In genomic region chr11:43953521-43953920, GRCh38 we compare ENCODE assay signal across 15 cellular contexts. TPM values are rescaled to one million over a fixed set of nuclear protein-coding genes. Genes with fewer than 3 reads are reported as not detected.
DNase-seq lines count a peak whose midpoint lies in the region; ATAC-seq and TF ChIP-seq lines count a peak whose summit lies in the region.
"Had no signal": no experiment of that assay in that cellular context is flagged by ENCODE, and none has a peak within 500 bp of the region (broad histone marks: within the 10 kb centered on the region; RNA-seq: fewer than 3 reads in every experiment).

No MANE protein-coding gene starts in this region.

- no peak overlapping the region for H3K9ac ChIP-seq in H9 (ENCODE audit: extremely low read depth, insufficient read length, low read length)
- no peak overlapping the region for H3K9ac ChIP-seq in iPS-15b (ENCODE audit: low read depth, low read length)
- no peak overlapping the region for H3K9ac ChIP-seq in mesendoderm (ENCODE audit: low read length)

- WGBS in H9 (ENCODE audit: extremely low coverage, insufficient read length, low lambda C conversion rate) = no CpG with 5 or more reads among the region's 6 CpGs
- no CpG with 5 or more reads among the region's 6 CpGs for WGBS in mesendoderm (ENCODE audit: extremely low coverage, insufficient coverage, low lambda C conversion rate)

- H2AK5ac ChIP-seq in H9 (ENCODE audit: insufficient read length, low read length) (no peak overlapping the region), mesendoderm (ENCODE audit: low read length) (no peak overlapping the region)

- peaks cover 33% of the 10 kb centered on the region for H3K4me1 ChIP-seq in GM23338 (ENCODE audit: insufficient read depth)
- H3K4me1 ChIP-seq in H9 (ENCODE audit: insufficient read depth, low read length) = peaks cover 15% of the 10 kb centered on the region
- peaks cover 21% of the 10 kb centered on the region for H3K4me1 ChIP-seq in iPS-15b (ENCODE audit: control insufficient read depth, insufficient read depth, low read length)
- peaks cover 5% of the 10 kb centered on the region for H3K4me1 ChIP-seq in mesendoderm (ENCODE audit: control insufficient read depth, low read depth, low read length)
- H3K4me1 ChIP-seq: A549, Caco-2 had no signal

- H2BK120ac ChIP-seq in H9 (ENCODE audit: low read depth, low read length, poor library complexity, severe bottlenecking) (no peak overlapping the region), mesendoderm (ENCODE audit: low read depth, low read length) (no peak overlapping the region)

- peak overlapping the region; percentile 52 for H3K18ac ChIP-seq in H9 (ENCODE audit: insufficient read length, low read depth, low read length)
- no peak overlapping the region for H3K18ac ChIP-seq in mesendoderm (ENCODE audit: low read length)

- H2BK5ac ChIP-seq in H9 (ENCODE audit: insufficient read length, low read length) (no peak overlapping the region), mesendoderm (ENCODE audit: low read length) (no peak overlapping the region)

- ATAC-seq in GM23338 = no peak
- no peak for ATAC-seq in WTC11
- ATAC-seq: A549 had no signal

- no peak overlapping the region for H4K91ac ChIP-seq in H9 (ENCODE audit: insufficient read length, low read depth, low read length)

- H4K20me1 ChIP-seq in GM23338 (replicated peaks; ENCODE audit: insufficient read depth) = no peaks in the 10 kb centered on the region
- no peaks in the 10 kb centered on the region for H4K20me1 ChIP-seq in H9 (ENCODE audit: control insufficient read depth, insufficient read depth, insufficient read length)

- no peaks in the 10 kb centered on the region for H3K36me3 ChIP-seq in GM23338 (ENCODE audit: insufficient read depth)
- H3K36me3 ChIP-seq in iPS-15b (ENCODE audit: control insufficient read depth, insufficient read depth, low read length) = no peaks in the 10 kb centered on the region
- H3K36me3 ChIP-seq in mesendoderm (ENCODE audit: control insufficient read depth, insufficient read depth, low read length) = no peaks in the 10 kb centered on the region

- no peak overlapping the region for H3K4ac ChIP-seq in H9 (ENCODE audit: low read depth, low read length)
- H3K4ac ChIP-seq in mesendoderm (ENCODE audit: low read depth, low read length) = no peak overlapping the region

- H2BK20ac ChIP-seq in H9 (ENCODE audit: low read depth, low read length, poor library complexity, severe bottlenecking) = no peak overlapping the region

- no peak overlapping the region for H3K56ac ChIP-seq in H9 (ENCODE audit: insufficient read length, low read depth, low read length)
- H3K56ac ChIP-seq in mesendoderm (ENCODE audit: low read length) = no peak overlapping the region

- H3K9me3 ChIP-seq in H9 (ENCODE audit: control insufficient read depth, low read depth, low read length) = no peaks in the 10 kb centered on the region
- no peaks in the 10 kb centered on the region for H3K9me3 ChIP-seq in iPS-15b (ENCODE audit: control insufficient read depth, insufficient read depth, low read length)
- H3K9me3 ChIP-seq: A549 had no signal

- no peak overlapping the region for H3K4me3 Mint-ChIP-seq in GM23338
- no peak overlapping the region for H3K4me3 Mint-ChIP-seq in H9
- no peak overlapping the region for H3K4me3 Mint-ChIP-seq in WTC11
- H3K4me3 Mint-ChIP-seq: CD14-positive monocyte; CD8-positive, alpha-beta memory T cell had no signal

- POLR2A ChIA-PET in WTC11 (lab: Charles Lee) = no interaction called here

- H3K4me1 Mint-ChIP-seq in GM23338 (peaks cover 50% of the 10 kb centered on the region), H9 (peaks cover 79 to 85% of the 10 kb centered on the region in 2 experiments), WTC11 (peaks cover 74% of the 10 kb centered on the region)
- H3K4me1 Mint-ChIP-seq: CD14-positive monocyte; CD8-positive, alpha-beta memory T cell had no signal

- H3F3A ChIP-seq in GM23338 (replicated peaks; ENCODE audit: low read depth) = no peaks in the 10 kb centered on the region

- H3K4me2 ChIP-seq in GM23338 = peak overlapping the region; percentile 48; the same call in 1 of the 2 replicates
- H3K4me2 ChIP-seq in H9 (ENCODE audit: insufficient read depth, insufficient read length, low read length) = peak overlapping the region; percentile 20
- no peak overlapping the region for H3K4me2 ChIP-seq in mesendoderm (ENCODE audit: low read length)
- H3K4me2 ChIP-seq: A549 had no signal

- no peak overlapping the region for H3K4me3 ChIP-seq in GM23338
- peak overlapping the region; percentile 18 for H3K4me3 ChIP-seq in iPS-15b (ENCODE audit: low read depth, low read length)
- no peak overlapping the region for H3K4me3 ChIP-seq in mesendoderm (ENCODE audit: low read length)
- H3K4me3 ChIP-seq: A549 had no signal

- H3K23ac ChIP-seq in H9 (ENCODE audit: insufficient read length, low read depth, low read length) (no peak overlapping the region), mesendoderm (ENCODE audit: low read length) (no peak overlapping the region)

- no peak overlapping the region for H4K8ac ChIP-seq in H9 (replicated peaks; ENCODE audit: insufficient read length, low read depth, low read length)
- no peak overlapping the region for H4K8ac ChIP-seq in mesendoderm (ENCODE audit: low read depth, low read length)

- no peak for TF ChIP-seq CTCF in GM23338 (conservative IDR thresholded peaks at IDR 0.05; ENCODE audit: low read depth in 2 of 2)
- no peak for TF ChIP-seq CTCF in H9 (conservative IDR thresholded peaks at IDR 0.05)
- TF ChIP-seq CTCF in WTC11 (IDR thresholded peaks at IDR 0.05) = no peak

- CTCF ChIA-PET in WTC11 (lab: Charles Lee) = no interaction called here

- H3K79me1 ChIP-seq in H9 (ENCODE audit: insufficient read depth, low read depth, low read length, poor library complexity, severe bottlenecking) (no peaks in the 10 kb centered on the region), mesendoderm (ENCODE audit: low read length) (no peaks in the 10 kb centered on the region)

- peak overlapping the region; percentile 79 for H3K27ac ChIP-seq in GM23338 (ENCODE audit: low read depth)
- peak overlapping the region; percentile 78 for H3K27ac ChIP-seq in H9 (ENCODE audit: insufficient read length, low read depth, low read length)
- no peak overlapping the region for H3K27ac ChIP-seq in mesendoderm (ENCODE audit: low read depth, low read length)
- H3K27ac ChIP-seq: A549, HL-60 had no signal

- no peak overlapping the region for H3T11ph ChIP-seq in H9 (ENCODE audit: low read length)

- H3K9me2 ChIP-seq in GM23338 (ENCODE audit: insufficient read depth) = peaks cover 17% of the 10 kb centered on the region

- peaks cover 8% of the 10 kb centered on the region for H3K9me3 Mint-ChIP-seq in GM23338
- H3K9me3 Mint-ChIP-seq in H9 = peaks cover 6 to 7% of the 10 kb centered on the region in 2 experiments; a peak in 4 of 5 replicates
- H3K9me3 Mint-ChIP-seq in WTC11 = peaks cover 14% of the 10 kb centered on the region

- H2BK12ac ChIP-seq in H9 (ENCODE audit: insufficient read length, low read depth, low read length) = no peak overlapping the region

- H3K36me3 Mint-ChIP-seq in GM23338 (ENCODE audit: low read depth) (peaks cover 4% of the 10 kb centered on the region; the same call in 1 of the 3 replicates), H9 (ENCODE audit: insufficient read depth in 1 of 3, low read depth in 3 of 3) (peaks cover 0 to 14% (median 8%) of the 10 kb centered on the region in 3 experiments; a peak in 5 of 7 replicates), WTC11 (peaks cover 8% of the 10 kb centered on the region; the same call in 1 of the 2 replicates)
- H3K36me3 Mint-ChIP-seq: CD14-positive monocyte; CD8-positive, alpha-beta memory T cell had no signal

- H3K79me2 ChIP-seq in GM23338 (replicated peaks; ENCODE audit: insufficient read depth) (no peaks in the 10 kb centered on the region), H9 (ENCODE audit: insufficient read depth, low read length) (no peaks in the 10 kb centered on the region), mesendoderm (ENCODE audit: control insufficient read depth, insufficient read depth, low read length) (no peaks in the 10 kb centered on the region)

- H2AFZ ChIP-seq in GM23338 (no peak overlapping the region), H9 (ENCODE audit: low read length) (no peak overlapping the region)

- DNase-seq in GM23338 (ENCODE audit: low spot score) (no peak), H9 (no peak), WTC11 (ENCODE audit: low spot score) (no peak), SIG-M5 treated with dmso at 0.1 percent for 504 hours (lab: John Stamatoyannopoulos, UW; ENCODE audit: unreplicated experiment) (no peak), mesendoderm (no peak), AG08395 (ENCODE audit: low spot score) (no peak)
- DNase-seq: Caco-2; CD8-positive, alpha-beta memory T cell; DND-41; GF-D8; IMR-90 had no signal

- H3K27ac Mint-ChIP-seq in GM23338 (0 out of 2 replicates have a peak overlapping the region, but pooled peaks have one; percentile 29), H9 (peak overlapping the region; percentile 55 to 96 (median 83); a peak in 6 of 7 replicates), WTC11 (peak overlapping the region; percentile 95)
- H3K27ac Mint-ChIP-seq: CD14-positive monocyte; CD8-positive, alpha-beta memory T cell had no signal

- H3K23me2 ChIP-seq in H9 (ENCODE audit: insufficient read length, low read depth, low read length, poor library complexity, severe bottlenecking) = no peaks in the 10 kb centered on the region

- H2BK15ac ChIP-seq in H9 (ENCODE audit: low read depth, low read length) = no peak overlapping the region
- no peak overlapping the region for H2BK15ac ChIP-seq in mesendoderm (replicated peaks; ENCODE audit: low read depth)

- H3K14ac ChIP-seq in H9 (ENCODE audit: insufficient read depth, low read length) = 0 out of 2 replicates have a peak overlapping the region, but pooled peaks have one; percentile 55

- H3K27me3 ChIP-seq in GM23338 (ENCODE audit: insufficient read depth) (no peaks in the 10 kb centered on the region), H9 (ENCODE audit: insufficient read depth, low read length) (no peaks in the 10 kb centered on the region), iPS-15b (ENCODE audit: control insufficient read depth, insufficient read depth, low read length) (no peaks in the 10 kb centered on the region), mesendoderm (ENCODE audit: insufficient read depth, low read length, poor library complexity) (no peaks in the 10 kb centered on the region)

- H4K5ac ChIP-seq in H9 (ENCODE audit: insufficient read length, low read depth, low read length) (no peak overlapping the region), mesendoderm (ENCODE audit: low read length) (no peak overlapping the region)

- H3K27me3 Mint-ChIP-seq in GM23338 (ENCODE audit: insufficient read depth, low read depth, poor library complexity) = peaks cover 10% of the 10 kb centered on the region
- no peaks in the 10 kb centered on the region; the same call in 1 of the 2 replicates for H3K27me3 Mint-ChIP-seq in H9 (ENCODE audit: low read depth)
- no peaks in the 10 kb centered on the region for H3K27me3 Mint-ChIP-seq in WTC11 (ENCODE audit: low read depth)

TF ChIP-seq in GM23338, 12 proteins besides CTCF, POLR2A, EP300 and RAD21 (continues in another document):
- no peak for TF ChIP-seq EZH2phosphoT487 (IDR thresholded peaks at IDR 0.05; ENCODE audit: unreplicated experiment)

RNA-seq across cellular contexts. Expression of gene C11orf96, which starts 11.1 kb away (rescaled TPM):
- 2.5 and 2.6 TPM in 2 replicates for total RNA-seq in GM23338 (2014; rRNA removed; shearing (Covaris generic))
- 0.31 and 1.4 TPM in 2 replicates for polyA plus RNA-seq in GM23338 (2016; fragmentation: Nextera tagmentation; extraction: Ambion mirVana)
- total RNA-seq in H9 (2021) = 1.3 and 1.4 TPM in 2 replicates
- total RNA-seq in WTC11 (2021) = 2.9 to 3.2 TPM (median 2.9 TPM) in 3 replicates
- 0.58 TPM for polyA plus RNA-seq in mesendoderm (2013, experiment 1 of 2)
- 0.63 TPM for polyA plus RNA-seq in mesendoderm (2013, experiment 2 of 2)
- total RNA-seq: Caco-2 had no signal
- polyA plus RNA-seq: CD14-positive monocyte; CD8-positive, alpha-beta memory T cell had no signal

Comparison
In these comparisons a context has a peak if more than half of its experiments do, and no peak if none do; other contexts are left out.
1. H3K27ac Mint-ChIP-seq: peak in every context shown above with its lines; median percentile 95 in WTC11; 83 in H9; 29 in GM23338.